In genomic region chr2:231395188-231396057, GRCh38 we compare ENCODE assay signal across 8 cellular contexts. TPM values are rescaled to one million over a fixed set of nuclear protein-coding genes. Genes with fewer than 3 reads are reported as not detected.
DNase-seq lines count a peak whose midpoint lies in the region; ATAC-seq and TF ChIP-seq lines count a peak whose summit lies in the region.

B3GNT7 (plus strand) TSS chr2:231395710; CDS start chr2:231395804, 94 bp downstream.

- no peaks in the 10 kb centered on the region for H3K9me3 Mint-ChIP-seq in Calu3 (ENCODE audit: low read depth, unreplicated experiment)
- no peaks in the 10 kb centered on the region for H3K9me3 Mint-ChIP-seq in dendritic cell treated with granulocyte-macrophage colony-stimulating factor and Interleukin-4, amounts not matched to agents 40 ng/mL and 50 ng/mL, for 4 days
- H3K9me3 Mint-ChIP-seq in naive thymus-derived CD8-positive, alpha-beta T cell, result no peaks in the 10 kb centered on the region

- no peak for TF ChIP-seq CTCF in Calu3 (IDR thresholded peaks at IDR 0.05; ENCODE audit: unreplicated experiment)

- H3K4me3 Mint-ChIP-seq in Calu3 (ENCODE audit: low read depth, unreplicated experiment), result peak within 1 kb of the TSS; percentile 87
- H3K4me3 Mint-ChIP-seq in dendritic cell treated with granulocyte-macrophage colony-stimulating factor and Interleukin-4, amounts not matched to agents 40 ng/mL and 50 ng/mL, for 4 days, result peak within 1 kb of the TSS; percentile 64
- peak within 1 kb of the TSS; percentile 31 to 91 (median 70) for H3K4me3 Mint-ChIP-seq in naive thymus-derived CD8-positive, alpha-beta T cell

- DNase-seq in Calu3, result peak; percentile 47
- DNase-seq in naive thymus-derived CD8-positive, alpha-beta T cell, result no peak
- no peak for DNase-seq in HUDEP-2 (lab: John Stamatoyannopoulos, UW; ENCODE audit: unreplicated experiment in 76 of 76)
- DNase-seq in EL, result no peak
- no peak for DNase-seq in DMS114 treated with DMSO at 0.1 percent for 48 hours (lab: John Stamatoyannopoulos, UW; ENCODE audit: unreplicated experiment)

- CTCF ChIA-PET in Calu3 (lab: Charles Lee), result interaction anchor here (2.0 kb wide), 1 partner anchor 10 kb away, joined by 6 read pairs; no protein-coding TSS in a partner anchor

- H3K27me3 Mint-ChIP-seq in Calu3 (ENCODE audit: unreplicated experiment), result peaks cover 12% of the 10 kb centered on the region
- peaks cover 48% of the 10 kb centered on the region for H3K27me3 Mint-ChIP-seq in dendritic cell treated with granulocyte-macrophage colony-stimulating factor and Interleukin-4, amounts not matched to agents 40 ng/mL and 50 ng/mL, for 4 days
- H3K27me3 Mint-ChIP-seq in naive thymus-derived CD8-positive, alpha-beta T cell, result peaks cover 4 to 61% (median 33%) of the 10 kb centered on the region in 5 donors

- H3K4me1 Mint-ChIP-seq in Calu3 (ENCODE audit: low read depth, unreplicated experiment), result peaks cover 30% of the 10 kb centered on the region
- H3K4me1 Mint-ChIP-seq in dendritic cell treated with granulocyte-macrophage colony-stimulating factor and Interleukin-4, amounts not matched to agents 40 ng/mL and 50 ng/mL, for 4 days (ENCODE audit: low read depth), result peaks cover 55% of the 10 kb centered on the region
- H3K4me1 Mint-ChIP-seq in naive thymus-derived CD8-positive, alpha-beta T cell, result peaks cover 13 to 56% (median 19%) of the 10 kb centered on the region in 4 donors

- POLR2A ChIA-PET in naive thymus-derived CD8-positive, alpha-beta T cell (lab: Charles Lee), result no interaction called here

- peak; percentile 29 for ATAC-seq in HG03354 (IDR thresholded peaks at IDR 0.05; ENCODE audit: poor library complexity, severe bottlenecking, unreplicated experiment)
- peak in 1 of 2 donors; percentile 40 for ATAC-seq in naive thymus-derived CD8-positive, alpha-beta T cell
- no peak for ATAC-seq in HG03108 (IDR thresholded peaks at IDR 0.05; ENCODE audit: unreplicated experiment)

- no TSS peak for BruUV-seq in Calu3 (replicated peaks; lab: Mats Ljungman, UMichigan)

- intact Hi-C loops in Calu3 (cut with micrococcal nuclease; ENCODE audit: unreplicated experiment), result no loop called here
- intact Hi-C loops in dendritic cell treated with granulocyte-macrophage colony-stimulating factor and Interleukin-4, amounts not matched to agents 40 ng/mL and 50 ng/mL, for 4 days (cut with micrococcal nuclease), result no loop called here

- peaks cover 28% of the 10 kb centered on the region for H3K36me3 Mint-ChIP-seq in Calu3 (ENCODE audit: insufficient read depth, unreplicated experiment)
- H3K36me3 Mint-ChIP-seq in dendritic cell treated with granulocyte-macrophage colony-stimulating factor and Interleukin-4, amounts not matched to agents 40 ng/mL and 50 ng/mL, for 4 days (ENCODE audit: low read depth), result no peaks in the 10 kb centered on the region
- no peaks in the 10 kb centered on the region for H3K36me3 Mint-ChIP-seq in naive thymus-derived CD8-positive, alpha-beta T cell

- peak within 1 kb of the TSS; percentile 81 for H3K27ac Mint-ChIP-seq in Calu3 (ENCODE audit: unreplicated experiment)
- H3K27ac Mint-ChIP-seq in dendritic cell treated with granulocyte-macrophage colony-stimulating factor and Interleukin-4, amounts not matched to agents 40 ng/mL and 50 ng/mL, for 4 days, result peak within 1 kb of the TSS; percentile 57
- peak within 1 kb of the TSS in 5 of 10 donors; percentile 12 to 92 (median 41) for H3K27ac Mint-ChIP-seq in naive thymus-derived CD8-positive, alpha-beta T cell

RNA-seq across cellular contexts. Expression of gene B3GNT7, which starts in this region (rescaled TPM):
- 8.9 and 14.4 TPM in 2 replicates for total RNA-seq in Calu3 (2022)
- total RNA-seq in naive thymus-derived CD8-positive, alpha-beta T cell, result under 1 TPM; 0.55 to 0.68 TPM
- under 1 TPM in 1 of 3 donors, not detected in 2; 0.06 TPM for polyA plus RNA-seq in naive thymus-derived CD8-positive, alpha-beta T cell
